Comparison of ENCODE assay signal across 13 cellular contexts in the genomic region with DNA sequence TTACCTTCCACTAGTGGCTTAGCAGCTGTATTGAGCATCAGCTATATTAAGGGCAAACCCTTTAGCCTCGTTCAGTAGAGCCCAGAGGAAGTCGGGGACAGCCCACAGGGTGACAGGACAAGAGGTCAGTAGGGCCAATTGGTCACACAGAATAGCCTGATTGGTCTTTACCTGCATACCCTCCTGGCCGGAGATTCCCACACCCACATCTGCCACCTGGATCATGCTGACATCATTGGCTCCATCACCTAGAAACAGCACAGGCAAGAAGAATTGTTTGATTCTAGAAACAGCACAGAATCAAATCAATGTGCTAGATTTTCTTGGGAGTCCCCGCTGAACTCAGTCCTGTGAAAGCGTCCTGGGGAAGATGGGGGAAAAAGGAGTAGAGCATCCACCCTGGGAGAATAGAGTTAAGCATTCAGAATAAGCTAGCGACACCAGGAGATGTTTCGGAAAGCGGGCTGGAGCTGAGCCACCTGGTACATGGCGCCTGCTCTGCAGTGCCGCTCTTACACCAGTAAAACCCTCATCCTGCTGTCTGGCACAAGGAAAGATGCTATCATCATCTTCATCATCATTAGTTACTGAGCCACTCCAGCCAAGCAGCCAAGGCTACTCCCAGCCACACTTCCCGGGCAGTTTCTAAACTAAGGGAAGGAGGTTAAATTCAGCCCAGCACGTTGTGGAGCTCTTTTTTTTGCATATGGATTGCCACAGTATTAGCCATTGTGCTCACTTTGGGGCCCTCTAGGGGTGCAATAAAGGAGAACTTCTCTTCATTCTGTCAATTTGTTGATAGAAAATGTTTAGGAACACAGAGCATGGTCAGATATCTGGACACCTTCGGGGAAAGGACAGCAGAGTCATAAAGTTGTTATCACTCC.
A peak's percentile ranks its signal among the peaks of the same experiment; 100 is the strongest.
DNase-seq lines count a peak whose midpoint lies in the region; ATAC-seq and TF ChIP-seq lines count a peak whose summit lies in the region.
"Had no signal": no experiment of that assay in that cellular context is flagged by ENCODE, and none has a peak within 500 bp of the region (broad histone marks: within the 10 kb centered on the region; RNA-seq: fewer than 3 reads in every experiment).

No MANE protein-coding gene starts in this region.

- no peaks in the 10 kb centered on the region for H3K4me1 ChIP-seq in adrenal gland (replicated peaks in 1 of 2)
- peaks cover under 1% of the 10 kb centered on the region for H3K4me1 ChIP-seq in left ventricle myocardium inferior
- H3K4me1 ChIP-seq: BE2C had no signal

- no peak overlapping the region for H3K27ac Mint-ChIP-seq in type B pancreatic cell

- H3K9me3 Mint-ChIP-seq in type B pancreatic cell, result no peaks in the 10 kb centered on the region
- H3K9me3 Mint-ChIP-seq: immature natural killer cell had no signal

- H3K36me3 ChIP-seq in adrenal gland (replicated peaks in 1 of 2) (peaks cover 0 to 5% of the 10 kb centered on the region in 2 donors), left ventricle myocardium inferior (no peaks in the 10 kb centered on the region)
- H3K36me3 ChIP-seq: BE2C had no signal

- 68 to 77% (median 71%) methylated on average over 11 to 13 of the region's 13 CpGs for WGBS in adrenal gland, 4 donors

- TF ChIP-seq POLR2A in adrenal gland (IDR thresholded peaks at IDR 0.05), result no peak

- no peak overlapping the region for H3K4me3 Mint-ChIP-seq in type B pancreatic cell
- H3K4me3 Mint-ChIP-seq: immature natural killer cell had no signal

- H3K9me3 ChIP-seq in adrenal gland (replicated peaks in 1 of 3) (no peaks in the 10 kb centered on the region), left ventricle myocardium inferior (replicated peaks) (no peaks in the 10 kb centered on the region)
- H3K9me3 ChIP-seq: BE2C had no signal

- H3K4me3 ChIP-seq in adrenal gland (no peak overlapping the region), left ventricle myocardium inferior (no peak overlapping the region)

- H3K36me3 Mint-ChIP-seq in type B pancreatic cell, result no peaks in the 10 kb centered on the region

- no peaks in the 10 kb centered on the region for H3K4me1 Mint-ChIP-seq in type B pancreatic cell (ENCODE audit: unreplicated experiment)
- H3K4me1 Mint-ChIP-seq: immature natural killer cell had no signal

- peak overlapping the region in 2 of 5 donors; percentile 3 to 65 for H3K27ac ChIP-seq in adrenal gland
- H3K27ac ChIP-seq in left ventricle myocardium inferior (replicated peaks), result no peak overlapping the region

- peak; percentile 5 for DNase-seq in NCI-H748 (lab: John Stamatoyannopoulos, UW; ENCODE audit: unreplicated experiment)
- no peak for DNase-seq in NCI-H748 treated with DMSO at 0.1 percent for 48 hours (lab: John Stamatoyannopoulos, UW)
- no peak for DNase-seq in adrenal gland
- DNase-seq in left ventricle myocardium inferior, result no peak
- no peak for DNase-seq in type B pancreatic cell (ENCODE audit: extremely low spot score, unreplicated experiment)
- no peak for DNase-seq in midbrain (lab: John Stamatoyannopoulos, UW)
- DNase-seq in left lobe of liver (ENCODE audit: low spot score), result no peak
- DNase-seq: BE2C; effector CD4-positive, alpha-beta T cell; immature natural killer cell; NCI-H187; retina had no signal

- TF ChIP-seq CTCF in adrenal gland (IDR thresholded peaks at IDR 0.05) (peak in 4 of 6 experiments; percentile 13 to 24 (median 15)), left ventricle myocardium inferior (IDR thresholded peaks at IDR 0.05; ENCODE audit: borderline replicate concordance) (peak; percentile 36), type B pancreatic cell (conservative IDR thresholded peaks at IDR 0.05) (peak; percentile 51)

- intact Hi-C loops in adrenal gland (cut with DNase I) (loop anchor here in 1 of 2 donors (5.0 kb wide), 1 partner anchor 241 kb away; no protein-coding TSS in a partner anchor), left ventricle myocardium inferior (cut with micrococcal nuclease) (loop anchor here (10.0 kb wide), 2 partner anchors 187 to 243 kb away; no protein-coding TSS in a partner anchor)

- H3K27me3 ChIP-seq in adrenal gland (no peaks in the 10 kb centered on the region), left ventricle myocardium inferior (ENCODE audit: low read depth) (peaks cover 24% of the 10 kb centered on the region)
- H3K27me3 ChIP-seq: BE2C had no signal

- H3K27me3 Mint-ChIP-seq in type B pancreatic cell, result peaks cover 3% of the 10 kb centered on the region

- ATAC-seq in left lobe of liver (no peak), GM18511 (IDR thresholded peaks at IDR 0.05; ENCODE audit: unreplicated experiment) (no peak)
